Comparison of ENCODE assay signal across 20 cellular contexts in genomic region chr11:117510646-117511045, GRCh38.
DNase-seq lines count a peak whose midpoint lies in the region; ATAC-seq and TF ChIP-seq lines count a peak whose summit lies in the region.
"Had no signal": no experiment of that assay in that cellular context is flagged by ENCODE, and none has a peak within 500 bp of the region (broad histone marks: within the 10 kb centered on the region; RNA-seq: fewer than 3 reads in every experiment).

No MANE protein-coding gene starts in this region.

- no peaks in the 10 kb centered on the region for H3K27me3 ChIP-seq in neural progenitor cell

- CTCF ChIA-PET in WTC11 (lab: Charles Lee) = interaction anchor here (1.6 to 6.5 kb wide), 2 partner anchors 67 to 84 kb away, joined by 8 to 43 read pairs; no protein-coding TSS in a partner anchor

- POLR2A ChIA-PET in WTC11 (lab: Charles Lee) = no interaction called here

- no peaks in the 10 kb centered on the region for H4K20me1 ChIP-seq in neural progenitor cell (ENCODE audit: low read depth)

- H3K4me2 ChIP-seq in neural progenitor cell = no peak overlapping the region
- H3K4me2 ChIP-seq: GM23338 had no signal

- TF ChIP-seq POLR2A in NB4 (IDR thresholded peaks at IDR 0.05; ENCODE audit: extremely low read depth, insufficient read length) = no peak

- H3K79me2 ChIP-seq in neural progenitor cell (ENCODE audit: low read depth) = no peaks in the 10 kb centered on the region

- no peak overlapping the region for H3K27ac ChIP-seq in neural progenitor cell
- H3K27ac ChIP-seq: C4-2B had no signal

- H3K9me3 Mint-ChIP-seq in WTC11 (no peaks in the 10 kb centered on the region), neural progenitor cell (no peaks in the 10 kb centered on the region)
- H3K9me3 Mint-ChIP-seq: GM23338 had no signal

- H3K36me3 Mint-ChIP-seq in WTC11 = no peaks in the 10 kb centered on the region
- no peaks in the 10 kb centered on the region for H3K36me3 Mint-ChIP-seq in neural progenitor cell

- no peaks in the 10 kb centered on the region for H3K27me3 Mint-ChIP-seq in WTC11 (ENCODE audit: low read depth)
- peaks cover 18% of the 10 kb centered on the region for H3K27me3 Mint-ChIP-seq in neural progenitor cell (ENCODE audit: insufficient read depth, low read depth)

- H3K9me3 ChIP-seq in neural progenitor cell (ENCODE audit: low read depth) = no peaks in the 10 kb centered on the region

- peaks cover 29% of the 10 kb centered on the region for H3K4me1 Mint-ChIP-seq in WTC11
- peaks cover 47% of the 10 kb centered on the region for H3K4me1 Mint-ChIP-seq in neural progenitor cell

- peaks cover 27% of the 10 kb centered on the region for H3K4me1 ChIP-seq in neural progenitor cell

- H3K4me3 ChIP-seq in NB4 (ENCODE audit: low read depth, low read length) (no peak overlapping the region), neural progenitor cell (no peak overlapping the region)
- H3K4me3 ChIP-seq: GM23338 had no signal

- ATAC-seq in WTC11 (no peak), HG02938 (IDR thresholded peaks at IDR 0.05; ENCODE audit: unreplicated experiment) (no peak), GM18517 (IDR thresholded peaks at IDR 0.05; ENCODE audit: unreplicated experiment) (no peak)
- ATAC-seq: GM23338, HCT116, SK-N-SH treated with all-trans-retinoic acid at 6 μM for 48 hours had no signal

- H3K9ac ChIP-seq in neural progenitor cell = no peak overlapping the region

- H3K27ac Mint-ChIP-seq in WTC11 (peak overlapping the region; percentile 42; the same call in 1 of the 2 replicates), neural progenitor cell (peak overlapping the region; percentile 29)
- H3K27ac Mint-ChIP-seq: GM23338 had no signal

- H2AFZ ChIP-seq in neural progenitor cell (replicated peaks) = no peak overlapping the region
- H2AFZ ChIP-seq: GM23338 had no signal

- TF ChIP-seq CTCF in NB4 (IDR thresholded peaks at IDR 0.05; ENCODE audit: low read depth, low read length) = no peak
- TF ChIP-seq CTCF in WTC11 (IDR thresholded peaks at IDR 0.05) = no peak
- no peak for TF ChIP-seq CTCF in neural progenitor cell (IDR thresholded peaks at IDR 0.05)

- H3K4me3 Mint-ChIP-seq in WTC11 (no peak overlapping the region), neural progenitor cell (peak overlapping the region; percentile 38)
- H3K4me3 Mint-ChIP-seq: GM23338 had no signal

- H3F3A ChIP-seq in neural progenitor cell (ENCODE audit: low read depth) = peaks cover 4% of the 10 kb centered on the region

- DNase-seq in CD1c-positive myeloid dendritic cell (ENCODE audit: extremely low spot score) (peak; percentile 8), NB4 (ENCODE audit: low read depth) (peak; percentile 77), WTC11 (ENCODE audit: low spot score) (no peak), neural progenitor cell (ENCODE audit: low spot score) (no peak), activated T-cell treated with anti-CD3 and anti-CD28 coated beads for 4 hours (no peak), DMS153 (lab: John Stamatoyannopoulos, UW) (no peak)
- DNase-seq: COR-L47, DMS 273 treated with DMSO at 0.1 percent for 48 hours, GDM1, MM.1S, NCI-H187, NCI-H2107, NCI-H510A treated with DMSO at 0.1 percent for 48 hours, SHP77 had no signal

- H3K36me3 ChIP-seq in neural progenitor cell = no peaks in the 10 kb centered on the region

TF ChIP-seq in WTC11, 78 proteins besides CTCF, POLR2A, EP300 and RAD21:
- TF ChIP-seq PRDM15 (CRISPR knock-in tag; IDR thresholded peaks at IDR 0.05) (no peak), ETV6 (CRISPR knock-in tag; IDR thresholded peaks at IDR 0.05) (0 out of 2 replicates have a peak, but pooled peaks have one; percentile 39)
- TF ChIP-seq, protein P1, sequence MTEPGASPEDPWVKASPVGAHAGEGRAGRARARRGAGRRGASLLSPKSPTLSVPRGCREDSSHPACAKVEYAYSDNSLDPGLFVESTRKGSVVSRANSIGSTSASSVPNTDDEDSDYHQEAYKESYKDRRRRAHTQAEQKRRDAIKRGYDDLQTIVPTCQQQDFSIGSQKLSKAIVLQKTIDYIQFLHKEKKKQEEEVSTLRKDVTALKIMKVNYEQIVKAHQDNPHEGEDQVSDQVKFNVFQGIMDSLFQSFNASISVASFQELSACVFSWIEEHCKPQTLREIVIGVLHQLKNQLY (CRISPR knock-in tag; IDR thresholded peaks at IDR 0.05) = no peak

Comparison
In these comparisons a context has a peak if more than half of its experiments do, and no peak if none do; other contexts are left out.
1. DNase-seq: peak in CD1c-positive myeloid dendritic cell (single experiment) and NB4 (single experiment); none in WTC11 (single experiment), neural progenitor cell (single experiment), activated T-cell treated with anti-CD3 and anti-CD28 coated beads for 4 hours (single experiment) and DMS153 (single experiment).